9 cellular contexts compared by ENCODE assay signal in the genomic region with DNA sequence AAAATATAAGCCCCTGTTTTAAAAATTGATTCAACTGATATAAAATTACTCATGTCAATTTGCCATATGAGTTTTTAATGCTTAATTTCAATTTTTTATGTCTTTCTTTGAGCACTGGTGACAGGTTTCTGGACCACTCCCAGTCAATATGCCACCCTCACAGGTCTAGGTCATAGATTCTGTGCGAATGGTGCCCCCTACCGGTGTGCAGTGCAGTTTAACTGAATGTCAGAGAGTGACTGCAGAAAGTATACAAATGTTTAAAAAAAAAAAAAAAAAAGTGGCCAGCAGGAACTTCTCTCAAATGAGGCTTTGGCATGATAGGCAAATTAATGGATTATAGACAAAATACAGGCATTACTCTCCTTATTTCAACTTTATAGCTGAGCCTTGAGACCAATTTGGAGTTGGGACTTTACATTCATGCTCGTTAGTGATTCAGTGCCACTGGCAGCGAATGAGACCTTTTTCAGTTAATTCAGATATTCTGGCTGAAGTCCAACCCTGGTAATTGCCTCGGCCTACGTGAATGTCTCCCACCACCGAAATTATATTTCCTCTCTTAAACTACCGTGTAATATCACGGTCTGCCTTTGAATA.
DNase-seq lines count a peak whose midpoint lies in the region; ATAC-seq, FAIRE-seq and TF ChIP-seq lines count a peak whose summit lies in the region.
"Had no signal": no experiment of that assay in that cellular context is flagged by ENCODE, and none has a peak within 500 bp of the region (broad histone marks: within the 10 kb centered on the region; RNA-seq: fewer than 3 reads in every experiment).

No MANE protein-coding gene starts in this region.

- no peaks in the 10 kb centered on the region for H3K36me3 ChIP-seq in kidney (ENCODE audit: control insufficient read depth in 1 of 2, insufficient read depth in 2 of 2, low read length in 2 of 2)
- H3K36me3 ChIP-seq in vagina, result no peaks in the 10 kb centered on the region

- TF ChIP-seq CTCF in kidney (IDR thresholded peaks at IDR 0.05; ENCODE audit: borderline replicate concordance, extremely low read depth, insufficient read depth) (peak; percentile 47), vagina (IDR thresholded peaks at IDR 0.05) (peak in 2 of 3 experiments; percentile 9 to 15)

- H3K36me3 Mint-ChIP-seq in activated naive CD4-positive, alpha-beta T cell treated with anti-CD3 and anti-CD28 coated beads, Interleukin-2, amount 10 ng/mL, durations not matched to agents 7 days and 5 days, result no peaks in the 10 kb centered on the region
- H3K36me3 Mint-ChIP-seq: activated naive CD4-positive, alpha-beta T cell treated with anti-CD3 and anti-CD28 coated beads, Interleukin-2, amount 50 U/mL, for 24 hours had no signal

- no peaks in the 10 kb centered on the region for H3K27me3 ChIP-seq in vagina

- H3K4me1 ChIP-seq in kidney (ENCODE audit: control insufficient read depth in 1 of 2, insufficient read depth in 1 of 2, low read depth in 1 of 2, low read length in 2 of 2) (no peaks in the 10 kb centered on the region), vagina (no peaks in the 10 kb centered on the region)

- no peak overlapping the region for H3K9ac ChIP-seq in kidney (ENCODE audit: low read length in 2 of 2)

- no peaks in the 10 kb centered on the region for H3K4me1 Mint-ChIP-seq in activated naive CD4-positive, alpha-beta T cell treated with anti-CD3 and anti-CD28 coated beads, Interleukin-2, amount 10 ng/mL, durations not matched to agents 7 days and 5 days
- H3K4me1 Mint-ChIP-seq: activated naive CD4-positive, alpha-beta T cell treated with anti-CD3 and anti-CD28 coated beads, Interleukin-2, amount 50 U/mL, for 24 hours had no signal

- no peaks in the 10 kb centered on the region for H3K27me3 Mint-ChIP-seq in activated naive CD4-positive, alpha-beta T cell treated with anti-CD3 and anti-CD28 coated beads, Interleukin-2, amount 10 ng/mL, durations not matched to agents 7 days and 5 days

- no peak overlapping the region for H3K4me3 Mint-ChIP-seq in activated naive CD4-positive, alpha-beta T cell treated with anti-CD3 and anti-CD28 coated beads, Interleukin-2, amount 10 ng/mL, durations not matched to agents 7 days and 5 days
- H3K4me3 Mint-ChIP-seq: activated naive CD4-positive, alpha-beta T cell treated with anti-CD3 and anti-CD28 coated beads, Interleukin-2, amount 50 U/mL, for 24 hours had no signal

- no peak overlapping the region for H3K27ac Mint-ChIP-seq in activated naive CD4-positive, alpha-beta T cell treated with anti-CD3 and anti-CD28 coated beads, Interleukin-2, amount 10 ng/mL, durations not matched to agents 7 days and 5 days
- H3K27ac Mint-ChIP-seq: activated naive CD4-positive, alpha-beta T cell treated with anti-CD3 and anti-CD28 coated beads, Interleukin-2, amount 50 U/mL, for 24 hours had no signal

- no peak for ATAC-seq in activated CD4-positive, CD25-positive, alpha-beta regulatory T cell treated with anti-CD3 and anti-CD28 coated beads, Interleukin-2, amount 50 U/mL, for 24 hours

- CTCF ChIA-PET in activated naive CD4-positive, alpha-beta T cell treated with anti-CD3 and anti-CD28 coated beads, Interleukin-2, amount 10 ng/mL, durations not matched to agents 7 days and 5 days (lab: Charles Lee), result no interaction called here

- no peak for FAIRE-seq in kidney (lab: Jason Lieb, UNC)

- H3K4me3 ChIP-seq in kidney (ENCODE audit: low read length in 2 of 2) (no peak overlapping the region), vagina (no peak overlapping the region)

- intact Hi-C loops in kidney (cut with DNase I) (no loop called here), vagina (cut with DNase I) (no loop called here)

- peak; percentile 37 for DNase-seq in activated CD4-positive, CD25-positive, alpha-beta regulatory T cell treated with anti-CD3 and anti-CD28 coated beads, Interleukin-2, amount 50 U/mL, for 72 hours
- DNase-seq in NCI-H1694 (lab: John Stamatoyannopoulos, UW) (peak; percentile 92), kidney (no peak), vagina (ENCODE audit: extremely low spot score in 2 of 2) (no peak), germinal center (ENCODE audit: low spot score) (no peak)
- DNase-seq in activated naive CD4-positive, alpha-beta T cell treated with anti-CD3 and anti-CD28 coated beads, Interleukin-2, amount 10 ng/mL, durations not matched to agents 7 days and 5 days, result peak; percentile 26
- DNase-seq in central memory CD4-positive, alpha-beta T cell, result no peak

- TF ChIP-seq POLR2A in vagina (IDR thresholded peaks at IDR 0.05), result no peak

- no peak overlapping the region for H3K27ac ChIP-seq in kidney (ENCODE audit: low read depth in 2 of 2, low read length in 2 of 2)
- no peak overlapping the region for H3K27ac ChIP-seq in vagina

- no peaks in the 10 kb centered on the region for H3K9me3 Mint-ChIP-seq in activated naive CD4-positive, alpha-beta T cell treated with anti-CD3 and anti-CD28 coated beads, Interleukin-2, amount 10 ng/mL, durations not matched to agents 7 days and 5 days
- H3K9me3 Mint-ChIP-seq: activated naive CD4-positive, alpha-beta T cell treated with anti-CD3 and anti-CD28 coated beads, Interleukin-2, amount 50 U/mL, for 24 hours had no signal

- H3K9me3 ChIP-seq in kidney (ENCODE audit: control insufficient read depth in 1 of 2, low read length in 2 of 2), result no peaks in the 10 kb centered on the region
- H3K9me3 ChIP-seq in vagina, result no peaks in the 10 kb centered on the region

Comparison
In these comparisons a context has a peak if more than half of its experiments do, and no peak if none do; other contexts are left out.
1. DNase-seq: peak in activated CD4-positive, CD25-positive, alpha-beta regulatory T cell treated with anti-CD3 and anti-CD28 coated beads, Interleukin-2, amount 50 U/mL, for 72 hours (single experiment), NCI-H1694 (single experiment) and activated naive CD4-positive, alpha-beta T cell treated with anti-CD3 and anti-CD28 coated beads, Interleukin-2, amount 10 ng/mL, durations not matched to agents 7 days and 5 days (single experiment); none in kidney (single experiment), vagina (0 of 2), germinal center (single experiment) and central memory CD4-positive, alpha-beta T cell (single experiment).